Comparison of ENCODE assay signal across 19 cellular contexts in genomic region chr15:59170998-59171397, GRCh38. TPM values are rescaled to one million over a fixed set of nuclear protein-coding genes. Genes with fewer than 3 reads are reported as not detected.
DNase-seq lines count a peak whose midpoint lies in the region; ATAC-seq and TF ChIP-seq lines count a peak whose summit lies in the region.
"Had no signal": no experiment of that assay in that cellular context is flagged by ENCODE, and none has a peak within 500 bp of the region (broad histone marks: within the 10 kb centered on the region; RNA-seq: fewer than 3 reads in every experiment).

No MANE protein-coding gene starts in this region.

- no peak overlapping the region for H2AFZ ChIP-seq in osteoblast (ENCODE audit: low read length)

- intact Hi-C loops in breast epithelium (cut with DNase I; ENCODE audit: low total_unique reads), result no loop called here
- intact Hi-C loops in vagina (cut with DNase I), result no loop called here
- intact Hi-C loops in mucosa of descending colon (cut with DNase I, micrococcal nuclease), result loop anchor here in 1 of 2 donors (10.0 kb wide), 1 partner anchor 324 kb away; no protein-coding TSS in a partner anchor
- intact Hi-C loops in activated CD4-positive, alpha-beta T cell treated with anti-CD3 and anti-CD28 coated beads, Interleukin-2, amount 10 ng/mL, durations not matched to agents 24 days and 14 days (cut with micrococcal nuclease), result loop anchor here (5.0 kb wide), 1 partner anchor 321 kb away; no protein-coding TSS in a partner anchor

- H4K20me1 ChIP-seq in osteoblast (ENCODE audit: insufficient read depth, low read length), result no peaks in the 10 kb centered on the region

- H3K27me3 Mint-ChIP-seq in activated CD4-positive, alpha-beta T cell treated with anti-CD3 and anti-CD28 coated beads, Interleukin-2, amount 10 ng/mL, durations not matched to agents 24 days and 14 days, result no peaks in the 10 kb centered on the region
- H3K27me3 Mint-ChIP-seq: B cell; stimulated activated naive CD8-positive, alpha-beta T cell treated with anti-CD3 and anti-CD28 coated beads, Interleukin-15, Interleukin-2, amounts not matched to agents 100 ng/mL and 50 ng/mL, for 24 hours had no signal

- TF ChIP-seq CTCF in RWPE2 (IDR thresholded peaks at IDR 0.05; ENCODE audit: poor library complexity, severe bottlenecking) (no peak), breast epithelium (IDR thresholded peaks at IDR 0.05) (no peak), osteoblast (IDR thresholded peaks at IDR 0.05; ENCODE audit: extremely low read depth, low read depth, low read length) (no peak), vagina (IDR thresholded peaks at IDR 0.05) (no peak), mucosa of descending colon (IDR thresholded peaks at IDR 0.05) (no peak)

- H3K4me3 ChIP-seq in RWPE2 (ENCODE audit: severe bottlenecking) (no peak overlapping the region), breast epithelium (no peak overlapping the region), osteoblast (ENCODE audit: insufficient read depth, low read length) (no peak overlapping the region), vagina (no peak overlapping the region), mucosa of descending colon (no peak overlapping the region)

- no peak overlapping the region for H3K4me2 ChIP-seq in osteoblast (ENCODE audit: insufficient read depth, low read length)

- H3K27me3 ChIP-seq in RWPE2 (ENCODE audit: insufficient read depth, poor library complexity, severe bottlenecking) (no peaks in the 10 kb centered on the region), breast epithelium (no peaks in the 10 kb centered on the region), osteoblast (ENCODE audit: insufficient read depth, low read length) (no peaks in the 10 kb centered on the region), vagina (no peaks in the 10 kb centered on the region)

- H3K4me1 ChIP-seq in RWPE2 (ENCODE audit: insufficient read depth, poor library complexity, severe bottlenecking) (peaks cover 66% of the 10 kb centered on the region), breast epithelium (peaks cover 17 to 51% of the 10 kb centered on the region in 2 donors), osteoblast (ENCODE audit: insufficient read depth, low read length) (peaks cover 49% of the 10 kb centered on the region), vagina (peaks cover 51% of the 10 kb centered on the region), mucosa of descending colon (ENCODE audit: low read depth) (peaks cover 9% of the 10 kb centered on the region)

- DNase-seq in RWPE2 (ENCODE audit: low spot score) (peak; percentile 51), breast epithelium (ENCODE audit: low spot score in 2 of 2) (no peak), osteoblast (ENCODE audit: insufficient read length, low spot score, missing footprints) (no peak), vagina (ENCODE audit: extremely low spot score in 2 of 2) (no peak), mucosa of descending colon (no peak)
- no peak for DNase-seq in activated CD4-positive, alpha-beta T cell treated with anti-CD3 and anti-CD28 coated beads, Interleukin-2, amount 10 ng/mL, durations not matched to agents 24 days and 14 days
- no peak for DNase-seq in activated effector memory CD4-positive, alpha-beta T cell treated with anti-CD3 and anti-CD28 coated beads, Interleukin-2, amount 50 U/mL, for 16 hours
- DNase-seq: activated CD4-positive, alpha-beta T cell treated with anti-CD3 and anti-CD28 coated beads, Interleukin-2, amount 50 U/mL, for 48 hours; activated naive CD4-positive, alpha-beta T cell treated with anti-CD3 and anti-CD28 coated beads, Interleukin-2, amount 10 ng/mL, durations not matched to agents 7 days and 5 days; activated T-cell treated with anti-CD3 and anti-CD28 coated beads, Interleukin-2, amount 50 U/mL, for 24 hours; cortex of kidney; erythroblast; NCI-H1436 treated with DMSO at 0.1 percent for 48 hours; stimulated activated CD4-positive, alpha-beta T cell treated with anti-CD3 and anti-CD28 coated beads, Interleukin-1b, Interleukin-23, amount 100 ng/mL, for 48 hours had no signal

- H3K27ac ChIP-seq in RWPE2 (ENCODE audit: poor library complexity, severe bottlenecking) (peak overlapping the region; percentile 85), breast epithelium (peak overlapping the region; percentile 98), osteoblast (ENCODE audit: low read depth, low read length) (peak overlapping the region; percentile 91), vagina (peak overlapping the region; percentile 91)

- H3K36me3 ChIP-seq in RWPE2 (ENCODE audit: low read depth) (peaks cover 72% of the 10 kb centered on the region), breast epithelium (no peaks in the 10 kb centered on the region), osteoblast (ENCODE audit: insufficient read depth, low read length) (peaks cover 44% of the 10 kb centered on the region), vagina (no peaks in the 10 kb centered on the region), mucosa of descending colon (ENCODE audit: low read depth) (no peaks in the 10 kb centered on the region)

- TF ChIP-seq POLR2A in breast epithelium (IDR thresholded peaks at IDR 0.05) (no peak), vagina (IDR thresholded peaks at IDR 0.05) (no peak)

- peaks cover 3% of the 10 kb centered on the region for H3K9me3 Mint-ChIP-seq in activated CD4-positive, alpha-beta T cell treated with anti-CD3 and anti-CD28 coated beads, Interleukin-2, amount 10 ng/mL, durations not matched to agents 24 days and 14 days
- H3K9me3 Mint-ChIP-seq: activated naive CD4-positive, alpha-beta T cell treated with anti-CD3 and anti-CD28 coated beads, Interleukin-2, amount 10 ng/mL, durations not matched to agents 7 days and 5 days; activated T-cell treated with anti-CD3 and anti-CD28 coated beads, Interleukin-2, amount 50 U/mL, for 24 hours; stimulated activated naive CD8-positive, alpha-beta T cell treated with anti-CD3 and anti-CD28 coated beads, Interleukin-15, Interleukin-2, amounts not matched to agents 100 ng/mL and 50 ng/mL, for 24 hours had no signal

- H3K9me3 ChIP-seq in RWPE2 (ENCODE audit: severe bottlenecking) (no peaks in the 10 kb centered on the region), breast epithelium (no peaks in the 10 kb centered on the region), osteoblast (ENCODE audit: low read depth, low read length) (no peaks in the 10 kb centered on the region), vagina (no peaks in the 10 kb centered on the region), mucosa of descending colon (no peaks in the 10 kb centered on the region)

- H3K27ac Mint-ChIP-seq in activated CD4-positive, alpha-beta T cell treated with anti-CD3 and anti-CD28 coated beads, Interleukin-2, amount 10 ng/mL, durations not matched to agents 24 days and 14 days, result no peak overlapping the region
- H3K27ac Mint-ChIP-seq: activated naive CD4-positive, alpha-beta T cell treated with anti-CD3 and anti-CD28 coated beads, Interleukin-2, amount 10 ng/mL, durations not matched to agents 7 days and 5 days; B cell; stimulated activated naive CD8-positive, alpha-beta T cell treated with anti-CD3 and anti-CD28 coated beads, Interleukin-15, Interleukin-2, amounts not matched to agents 100 ng/mL and 50 ng/mL, for 24 hours had no signal

- peaks cover 28% of the 10 kb centered on the region for H3K36me3 Mint-ChIP-seq in activated CD4-positive, alpha-beta T cell treated with anti-CD3 and anti-CD28 coated beads, Interleukin-2, amount 10 ng/mL, durations not matched to agents 24 days and 14 days (ENCODE audit: low read depth)

- ATAC-seq in RWPE2 (ENCODE audit: low read depth) (no peak), mucosa of descending colon (no peak)

- peaks cover 22% of the 10 kb centered on the region for H3K4me1 Mint-ChIP-seq in activated CD4-positive, alpha-beta T cell treated with anti-CD3 and anti-CD28 coated beads, Interleukin-2, amount 10 ng/mL, durations not matched to agents 24 days and 14 days

- H3K79me2 ChIP-seq in osteoblast (ENCODE audit: insufficient read depth, low read length), result no peaks in the 10 kb centered on the region

- no peak overlapping the region for H3K4me3 Mint-ChIP-seq in activated CD4-positive, alpha-beta T cell treated with anti-CD3 and anti-CD28 coated beads, Interleukin-2, amount 10 ng/mL, durations not matched to agents 24 days and 14 days
- H3K4me3 Mint-ChIP-seq: activated naive CD4-positive, alpha-beta T cell treated with anti-CD3 and anti-CD28 coated beads, Interleukin-2, amount 10 ng/mL, durations not matched to agents 7 days and 5 days; activated T-cell treated with anti-CD3 and anti-CD28 coated beads, Interleukin-2, amount 50 U/mL, for 24 hours; B cell; stimulated activated naive CD8-positive, alpha-beta T cell treated with anti-CD3 and anti-CD28 coated beads, Interleukin-15, Interleukin-2, amounts not matched to agents 100 ng/mL and 50 ng/mL, for 24 hours had no signal

RNA-seq across cellular contexts. Expression of gene LDHAL6B, which starts 35.6 kb away (rescaled TPM):
- total RNA-seq in breast epithelium (not detected), osteoblast (not detected in 2 replicates), vagina (not detected), mucosa of descending colon (not detected)
- total RNA-seq in activated CD4-positive, alpha-beta T cell treated with anti-CD3 and anti-CD28 coated beads, Interleukin-2, amount 10 ng/mL, durations not matched to agents 24 days and 14 days, result not detected in 2 replicates
- total RNA-seq: B cell, G401, left lobe of liver, right cardiac atrium had no signal
